15 cellular contexts compared by ENCODE assay signal in genomic region chr20:49694450-49695071, GRCh38. TPM values are rescaled to one million over a fixed set of nuclear protein-coding genes. Genes with fewer than 3 reads are reported as not detected.
DNase-seq lines count a peak whose midpoint lies in the region; ATAC-seq, FAIRE-seq and TF ChIP-seq lines count a peak whose summit lies in the region.
"Had no signal": no experiment of that assay in that cellular context is flagged by ENCODE, and none has a peak within 500 bp of the region (broad histone marks: within the 10 kb centered on the region; RNA-seq: fewer than 3 reads in every experiment).

No MANE protein-coding gene starts in this region.

- H3K9me3 ChIP-seq in left lung: no peaks in the 10 kb centered on the region

- peak; percentile 26 for DNase-seq in activated naive CD4-positive, alpha-beta T cell treated with anti-CD3 and anti-CD28 coated beads for 36 hours
- DNase-seq in activated naive CD4-positive, alpha-beta T cell (lab: John Stamatoyannopoulos, UW): no peak
- DNase-seq in RCC 7860 (ENCODE audit: low spot score) (peak; percentile 41), left lung (no peak), mesothelial cell of epicardium (ENCODE audit: low spot score in 2 of 2, unreplicated experiment in 2 of 2) (no peak), HK-2 (ENCODE audit: unreplicated experiment) (no peak), cerebellum (ENCODE audit: low spot score) (no peak)
- DNase-seq: activated CD4-positive, alpha-beta T cell treated with anti-CD3 and anti-CD28 coated beads, Interleukin-2, amount 10 ng/mL, durations not matched to agents 7 days and 5 days; cortex of kidney; naive B cell; NCI-H748 treated with DMSO at 0.1 percent for 48 hours; SW 1271 had no signal

- H3K27ac ChIP-seq in left lung: peak overlapping the region in 1 of 2 donors; percentile 30
- H3K27ac ChIP-seq: HL-60 had no signal

- H3K36me3 Mint-ChIP-seq in activated naive CD4-positive, alpha-beta T cell treated with anti-CD3 and anti-CD28 coated beads for 36 hours (ENCODE audit: low read depth): peaks cover 4% of the 10 kb centered on the region
- no peaks in the 10 kb centered on the region for H3K36me3 Mint-ChIP-seq in mesothelial cell of epicardium
- H3K36me3 Mint-ChIP-seq: activated naive CD4-positive, alpha-beta T cell treated with anti-CD3 and anti-CD28 coated beads, Interleukin-2, amount 50 U/mL, for 72 hours; naive B cell had no signal

- no peak for FAIRE-seq in RCC 7860 (lab: Jason Lieb, UNC)

- H3K27me3 ChIP-seq in left lung: no peaks in the 10 kb centered on the region

- no peaks in the 10 kb centered on the region for H3K27me3 Mint-ChIP-seq in activated naive CD4-positive, alpha-beta T cell treated with anti-CD3 and anti-CD28 coated beads for 36 hours (ENCODE audit: low read depth)
- H3K27me3 Mint-ChIP-seq in mesothelial cell of epicardium (ENCODE audit: low read depth): no peaks in the 10 kb centered on the region
- H3K27me3 Mint-ChIP-seq: activated CD4-positive, alpha-beta T cell treated with anti-CD3 and anti-CD28 coated beads, Interleukin-2, amount 10 ng/mL, durations not matched to agents 7 days and 5 days; naive B cell had no signal

- H3K4me3 Mint-ChIP-seq in activated naive CD4-positive, alpha-beta T cell treated with anti-CD3 and anti-CD28 coated beads for 36 hours: no peak overlapping the region
- no peak overlapping the region for H3K4me3 Mint-ChIP-seq in mesothelial cell of epicardium
- H3K4me3 Mint-ChIP-seq: activated CD4-positive, alpha-beta T cell treated with anti-CD3 and anti-CD28 coated beads, Interleukin-2, amount 10 ng/mL, durations not matched to agents 7 days and 5 days; naive B cell had no signal

- H3K9me3 Mint-ChIP-seq in activated naive CD4-positive, alpha-beta T cell treated with anti-CD3 and anti-CD28 coated beads for 36 hours: no peaks in the 10 kb centered on the region
- H3K9me3 Mint-ChIP-seq in mesothelial cell of epicardium: no peaks in the 10 kb centered on the region
- H3K9me3 Mint-ChIP-seq: activated CD4-positive, alpha-beta T cell treated with anti-CD3 and anti-CD28 coated beads, Interleukin-2, amount 10 ng/mL, durations not matched to agents 7 days and 5 days; activated naive CD4-positive, alpha-beta T cell treated with anti-CD3 and anti-CD28 coated beads, Interleukin-2, amount 50 U/mL, for 72 hours; naive B cell had no signal

- ATAC-seq in left lung (peak; percentile 10), HG02981 (IDR thresholded peaks at IDR 0.05; ENCODE audit: unreplicated experiment) (no peak)

- H3K4me3 ChIP-seq in left lung: no peak overlapping the region

- CTCF ChIA-PET in activated naive CD4-positive, alpha-beta T cell treated with anti-CD3 and anti-CD28 coated beads for 36 hours (lab: Charles Lee): interaction anchor here (0.7 kb wide), 1 partner anchor 96 kb away, joined by 3 read pairs; no protein-coding TSS in a partner anchor

- peak overlapping the region; percentile 11 for H3K27ac Mint-ChIP-seq in activated naive CD4-positive, alpha-beta T cell treated with anti-CD3 and anti-CD28 coated beads for 36 hours
- no peak overlapping the region for H3K27ac Mint-ChIP-seq in mesothelial cell of epicardium
- H3K27ac Mint-ChIP-seq: activated CD4-positive, alpha-beta T cell treated with anti-CD3 and anti-CD28 coated beads, Interleukin-2, amount 10 ng/mL, durations not matched to agents 7 days and 5 days; activated naive CD4-positive, alpha-beta T cell treated with anti-CD3 and anti-CD28 coated beads, Interleukin-2, amount 50 U/mL, for 72 hours had no signal

- peaks cover 49% of the 10 kb centered on the region for H3K4me1 Mint-ChIP-seq in activated naive CD4-positive, alpha-beta T cell treated with anti-CD3 and anti-CD28 coated beads for 36 hours (ENCODE audit: low read depth)
- peaks cover 48% of the 10 kb centered on the region for H3K4me1 Mint-ChIP-seq in mesothelial cell of epicardium

- intact Hi-C loops in activated naive CD4-positive, alpha-beta T cell treated with anti-CD3 and anti-CD28 coated beads for 36 hours (cut with micrococcal nuclease): loop anchor here (10.0 kb wide), 1 partner anchor 420 kb away; the partner anchor contains the start of gene ZNFX1
- intact Hi-C loops in left lung (cut with DNase I): no loop called here

- peaks cover 12 to 100% of the 10 kb centered on the region in 2 donors for H3K4me1 ChIP-seq in left lung

- no peaks in the 10 kb centered on the region for H3K36me3 ChIP-seq in left lung

- TF ChIP-seq CTCF in left lung (IDR thresholded peaks at IDR 0.05) (no peak), mesothelial cell of epicardium (IDR thresholded peaks at IDR 0.05; ENCODE audit: unreplicated experiment) (no peak)

RNA-seq across cellular contexts. Expression of gene B4GALT5, which starts 19.1 kb away (rescaled TPM):
- 10 to 100 TPM; 18.6 to 19.0 TPM for total RNA-seq in activated naive CD4-positive, alpha-beta T cell treated with anti-CD3 and anti-CD28 coated beads for 36 hours
- total RNA-seq in left lung (10 to 100 TPM; 38.4 to 51.0 TPM), mesothelial cell of epicardium (52.6 to 53.8 TPM (median 52.6 TPM) in 3 replicates), cerebellum (38.2 TPM)

Comparison
In these comparisons a context has a peak if more than half of its experiments do, and no peak if none do; other contexts are left out.
1. DNase-seq: peak in activated naive CD4-positive, alpha-beta T cell treated with anti-CD3 and anti-CD28 coated beads for 36 hours (single experiment) and RCC 7860 (single experiment); none in activated naive CD4-positive, alpha-beta T cell (0 of 4), left lung (0 of 2), mesothelial cell of epicardium (0 of 2), HK-2 (single experiment) and cerebellum (single experiment).